ENCODE assay signal across 16 cellular contexts in the genomic region with DNA sequence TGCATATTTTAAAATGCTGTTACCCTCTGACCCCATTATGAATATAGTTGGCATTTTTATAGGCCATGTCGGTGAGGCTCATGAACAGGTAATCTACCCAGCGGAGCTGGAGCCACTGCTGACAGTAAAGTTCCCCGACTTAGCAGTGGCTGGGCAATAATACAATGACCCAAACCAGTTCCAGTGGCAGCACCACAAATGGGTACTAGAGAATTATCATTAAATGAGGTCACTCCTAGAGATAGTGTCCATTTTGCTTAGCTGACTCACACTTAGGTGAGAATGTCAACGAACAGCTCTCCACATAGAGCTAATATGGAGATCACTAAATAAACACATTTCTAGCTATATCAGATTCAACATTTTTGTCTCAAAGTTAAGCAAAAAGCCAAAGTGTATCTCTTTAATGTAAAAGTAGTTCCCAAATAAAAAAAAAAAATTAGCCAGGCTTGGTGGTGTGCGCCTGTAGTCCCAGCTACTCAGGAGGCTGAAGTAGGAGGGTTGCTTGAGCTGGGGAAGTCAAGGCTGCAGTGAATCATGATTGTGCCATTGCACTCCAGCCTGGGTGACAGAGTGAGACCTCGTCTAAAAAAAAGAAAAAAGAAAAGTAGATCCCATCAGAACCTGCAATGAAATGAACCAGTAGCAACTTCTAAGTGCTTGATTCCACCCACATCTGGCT. TPM values are rescaled to one million over a fixed set of nuclear protein-coding genes. Genes with fewer than 3 reads are reported as not detected.
DNase-seq lines count a peak whose midpoint lies in the region; FAIRE-seq and TF ChIP-seq lines count a peak whose summit lies in the region.
"Had no signal": no experiment of that assay in that cellular context is flagged by ENCODE, and none has a peak within 500 bp of the region (broad histone marks: within the 10 kb centered on the region; RNA-seq: fewer than 3 reads in every experiment).

No MANE protein-coding gene starts in this region.

- H3K36me3 Mint-ChIP-seq in astrocyte (ENCODE audit: low read depth, unreplicated experiment), result no peaks in the 10 kb centered on the region

- H4K20me1 ChIP-seq in astrocyte (ENCODE audit: insufficient read depth, low read length), result no peaks in the 10 kb centered on the region

- no peaks in the 10 kb centered on the region for H3K27me3 ChIP-seq in astrocyte (ENCODE audit: insufficient read depth, low read length)

- DNase-seq in EH (ENCODE audit: low read depth) (peak; percentile 11), astrocyte (ENCODE audit: low read depth) (no peak), NCI-H526 treated with DMSO at 0.1 percent for 48 hours (lab: John Stamatoyannopoulos, UW) (no peak), GM20000 (ENCODE audit: low spot score) (no peak), NCI-H2227 (lab: John Stamatoyannopoulos, UW; ENCODE audit: unreplicated experiment) (no peak), Kasumi-1 (lab: John Stamatoyannopoulos, UW) (no peak)
- DNase-seq: activated CD8-positive, alpha-beta memory T cell treated with anti-CD3 and anti-CD28 coated beads, Interleukin-2, amount 50 U/mL, for 4 hours; activated naive CD4-positive, alpha-beta T cell treated with Interleukin-2 at 50 U/mL for 16 hours; glutamatergic neuron; naive thymus-derived CD4-positive, alpha-beta T cell; NCI-H187 treated with DMSO at 0.1 percent for 48 hours; T-helper 17 cell had no signal

- no peaks in the 10 kb centered on the region for H3K27me3 Mint-ChIP-seq in astrocyte (ENCODE audit: low read depth, unreplicated experiment)

- no peak overlapping the region for H2AFZ ChIP-seq in astrocyte (ENCODE audit: low read depth, low read length)

- H3K79me2 ChIP-seq in astrocyte (ENCODE audit: insufficient read depth, low read length), result no peaks in the 10 kb centered on the region

- H3K9me3 ChIP-seq in astrocyte (ENCODE audit: insufficient read depth, low read depth, low read length), result no peaks in the 10 kb centered on the region

- TF ChIP-seq CTCF in astrocyte (IDR thresholded peaks at IDR 0.05; ENCODE audit: insufficient read depth, low read depth, low read length), result no peak
- TF ChIP-seq CTCF in GM20000 (IDR thresholded peaks at IDR 0.05; ENCODE audit: extremely low read depth, missing control alignments), result no peak

- FAIRE-seq in astrocyte (lab: Jason Lieb, UNC), result no peak
- peak; percentile 81 for FAIRE-seq in islet of Langerhans (lab: Jason Lieb, UNC)
- FAIRE-seq: GM19239 had no signal

- no peak overlapping the region for H3K27ac Mint-ChIP-seq in astrocyte (ENCODE audit: unreplicated experiment)
- H3K27ac Mint-ChIP-seq: naive thymus-derived CD4-positive, alpha-beta T cell; T-helper 17 cell had no signal

- H3K9ac ChIP-seq in astrocyte (ENCODE audit: low read length), result no peak overlapping the region

- peak overlapping the region; percentile 50 for H3K4me2 ChIP-seq in astrocyte (ENCODE audit: low read length)

- H3K9me3 Mint-ChIP-seq in astrocyte (ENCODE audit: unreplicated experiment), result no peaks in the 10 kb centered on the region
- H3K9me3 Mint-ChIP-seq: naive thymus-derived CD4-positive, alpha-beta T cell had no signal

- peaks cover 27% of the 10 kb centered on the region for H3K4me1 Mint-ChIP-seq in astrocyte (ENCODE audit: low read depth, unreplicated experiment)

- H3K27ac ChIP-seq in astrocyte (ENCODE audit: low read depth, low read length) (no peak overlapping the region), skin epidermis (peak overlapping the region in 12 of 21 experiments; percentile 0 to 80 (median 49))
- H3K27ac ChIP-seq: RWPE1 had no signal

- H3K36me3 ChIP-seq in astrocyte (ENCODE audit: insufficient read depth, low read length), result no peaks in the 10 kb centered on the region

- H3K4me3 ChIP-seq in astrocyte (ENCODE audit: insufficient read depth, low read depth, low read length), result no peak overlapping the region
- no peak overlapping the region for H3K4me3 ChIP-seq in skin epidermis

- no peak overlapping the region for H3K4me3 Mint-ChIP-seq in astrocyte (ENCODE audit: unreplicated experiment)
- H3K4me3 Mint-ChIP-seq: naive thymus-derived CD4-positive, alpha-beta T cell; T-helper 17 cell had no signal

- H3K4me1 ChIP-seq in astrocyte (ENCODE audit: insufficient read depth, low read length), result peaks cover 3% of the 10 kb centered on the region

RNA-seq across cellular contexts. Expression of gene MYO1D, which starts 7.4 kb away (rescaled TPM):
- total RNA-seq in astrocyte, result 18.0 and 23.5 TPM in 2 replicates

RNA-seq across cellular contexts. Expression of gene TMEM98, which starts 58.5 kb away (rescaled TPM):
- total RNA-seq in astrocyte, result 59.6 and 62.6 TPM in 2 replicates
- total RNA-seq: T-helper 17 cell had no signal
